ENCODE assay signal across 14 cellular contexts in the genomic region with DNA sequence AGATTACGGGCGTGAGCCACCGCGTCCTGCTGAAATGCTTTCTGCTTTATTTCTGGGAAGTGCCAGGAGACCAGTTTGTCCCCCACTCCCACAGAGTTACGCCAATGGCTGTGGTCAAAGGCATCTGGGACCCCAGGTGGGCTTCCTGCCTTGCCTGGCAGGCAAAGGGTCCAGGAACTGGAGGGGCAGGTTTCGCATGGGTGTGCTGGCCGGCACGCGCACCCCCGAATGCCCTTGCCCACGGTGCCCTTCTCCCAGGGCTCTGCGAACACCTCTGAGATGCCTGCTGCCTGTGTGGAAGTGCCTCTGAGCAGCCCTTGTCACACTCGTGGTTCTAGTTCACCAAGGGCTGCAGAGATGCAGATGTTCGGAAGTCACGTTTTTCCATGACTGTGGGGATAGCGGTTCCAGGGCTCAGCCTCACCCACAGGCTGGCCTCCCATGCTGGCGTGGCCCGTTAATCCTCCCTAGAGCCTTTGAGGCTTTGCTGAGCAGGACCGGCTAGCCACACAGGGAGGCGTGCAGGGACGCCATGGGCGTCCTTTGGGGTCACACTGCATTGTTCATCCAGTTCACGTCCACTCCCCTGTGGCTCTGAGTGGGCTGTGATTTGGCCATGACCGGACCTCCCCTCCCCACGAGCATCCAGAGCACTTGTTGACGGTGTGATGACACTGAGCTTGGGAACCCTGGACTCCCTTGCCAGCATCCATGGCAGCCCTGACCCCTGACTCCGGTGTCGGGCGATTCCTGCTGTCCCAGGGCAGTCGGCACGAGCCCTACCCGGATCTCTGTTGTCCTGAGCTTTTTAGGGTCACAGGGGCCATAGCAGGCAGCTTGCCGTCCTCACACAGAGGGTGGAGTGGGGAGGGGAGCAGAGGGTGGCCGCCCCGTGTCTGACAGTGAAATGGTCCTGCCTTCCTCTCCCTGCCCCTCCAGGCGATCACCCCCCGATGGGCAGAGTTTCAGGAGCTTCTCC. TPM values are rescaled to one million over a fixed set of nuclear protein-coding genes. Genes with fewer than 3 reads are reported as not detected.
DNase-seq lines count a peak whose midpoint lies in the region; ATAC-seq and TF ChIP-seq lines count a peak whose summit lies in the region.
"Had no signal": no experiment of that assay in that cellular context is flagged by ENCODE, and none has a peak within 500 bp of the region (broad histone marks: within the 10 kb centered on the region; RNA-seq: fewer than 3 reads in every experiment).

No MANE protein-coding gene starts in this region.

- peak; percentile 15 for DNase-seq in SK-N-SH
- no peak for DNase-seq in RWPE1 (ENCODE audit: low spot score)
- peak; percentile 44 for DNase-seq in islet precursor cell
- DNase-seq in spleen = peak; percentile 70
- no peak for DNase-seq in NCI-H524 (lab: John Stamatoyannopoulos, UW)
- DNase-seq in ecto neural progenitor cell (ENCODE audit: low spot score) = no peak
- DNase-seq: activated CD4-positive, CD25-positive, alpha-beta regulatory T cell; BE2C; Kasumi-1; NCI-H1105 treated with DMSO at 0.1 percent for 48 hours; NCI-H526 treated with DMSO at 0.1 percent for 48 hours had no signal

- H3K4me2 ChIP-seq in SK-N-SH = no peak overlapping the region

- CTCF ChIA-PET in SK-N-SH (lab: Yijun Ruan, JAX) = interaction anchor here (0.6 kb wide), 1 partner anchor 13 kb away, joined by 3 read pairs; no protein-coding TSS in a partner anchor
- CTCF ChIA-PET in RWPE1 (lab: Yijun Ruan, JAX) = interaction anchor here (0.5 to 0.7 kb wide), 3 partner anchors 13 to 62 kb away, joined by 4 to 5 read pairs (median 4); a partner anchor contains a TSS

- TF ChIP-seq RAD21 in SK-N-SH (IDR thresholded peaks at IDR 0.05; ENCODE audit: low read length) = no peak

- no peak for TF ChIP-seq CTCF in SK-N-SH (IDR thresholded peaks at IDR 0.05)
- no peak for TF ChIP-seq CTCF in RWPE1 (conservative IDR thresholded peaks at IDR 0.05; ENCODE audit: low read depth)
- TF ChIP-seq CTCF in spleen (IDR thresholded peaks at IDR 0.05 in 8 of 11, conservative IDR thresholded peaks at IDR 0.05 in 3 of 11) = no peak

- no peak for TF ChIP-seq POLR2A in spleen (IDR thresholded peaks at IDR 0.05)

- no peak overlapping the region for H3K4me3 ChIP-seq in SK-N-SH (ENCODE audit: low read depth in 2 of 2, low read length in 1 of 2)
- H3K4me3 ChIP-seq in spleen = no peak overlapping the region

- H3K79me2 ChIP-seq in SK-N-SH (ENCODE audit: insufficient read depth) = no peaks in the 10 kb centered on the region

- H3K36me3 ChIP-seq in SK-N-SH (replicated peaks in 1 of 2; ENCODE audit: control insufficient read depth in 1 of 2, insufficient read depth in 2 of 2, low read length in 1 of 2) (peaks cover 0 to 29% of the 10 kb centered on the region in 2 experiments), spleen (peaks cover 0 to 100% (median 87%) of the 10 kb centered on the region in 6 donors)

- H3K4me1 ChIP-seq in SK-N-SH (ENCODE audit: control insufficient read depth in 1 of 2, insufficient read depth in 2 of 2, low read depth in 1 of 2, low read length in 1 of 2) (no peaks in the 10 kb centered on the region), spleen (peaks cover 27 to 92% (median 62%) of the 10 kb centered on the region in 6 donors)
- H3K4me1 ChIP-seq: BE2C had no signal

- no peak overlapping the region for H2AFZ ChIP-seq in SK-N-SH (ENCODE audit: low read depth)

- H4K20me1 ChIP-seq in SK-N-SH (ENCODE audit: insufficient read depth) = no peaks in the 10 kb centered on the region

- POLR2A ChIA-PET in SK-N-SH (lab: Yijun Ruan, JAX) (no interaction called here), RWPE1 (lab: Yijun Ruan, JAX; ENCODE audit: low non-redundant PET) (no interaction called here)

- H3K9me3 ChIP-seq in SK-N-SH (no peaks in the 10 kb centered on the region), spleen (no peaks in the 10 kb centered on the region)
- H3K9me3 ChIP-seq: BE2C had no signal

- no peak overlapping the region for H3K27ac ChIP-seq in SK-N-SH (ENCODE audit: low read depth in 2 of 2, low read length in 1 of 2)
- H3K27ac ChIP-seq in RWPE1 = peak overlapping the region; percentile 6; the same call in 1 of the 2 replicates
- H3K27ac ChIP-seq in spleen = peak overlapping the region in 6 of 8 donors; percentile 7 to 93 (median 85)
- H3K27ac ChIP-seq: 22Rv1 had no signal

- no peaks in the 10 kb centered on the region for H3K27me3 ChIP-seq in SK-N-SH (ENCODE audit: insufficient read depth)
- no peaks in the 10 kb centered on the region for H3K27me3 ChIP-seq in spleen (replicated peaks in 1 of 7)
- H3K27me3 ChIP-seq: BE2C had no signal

- no peaks in the 10 kb centered on the region for H3K9me2 ChIP-seq in SK-N-SH

- no peak for TF ChIP-seq EP300 in SK-N-SH (IDR thresholded peaks at IDR 0.05; ENCODE audit: borderline replicate concordance in 1 of 2, low read depth in 1 of 2, low read length in 1 of 2)

- no peaks in the 10 kb centered on the region for H3F3A ChIP-seq in SK-N-SH (replicated peaks; ENCODE audit: insufficient read depth)

- ATAC-seq in SK-N-SH treated with all-trans-retinoic acid at 6 μM for 48 hours = no peak
- no peak for ATAC-seq in HG02571 (IDR thresholded peaks at IDR 0.05; ENCODE audit: unreplicated experiment)

- 91% methylated on average over 16 of the region's 37 CpGs for WGBS in SK-N-SH (ENCODE audit: low lambda C conversion rate)
- 78 to 88% (median 82%) methylated on average over 19 to 37 of the region's 37 CpGs for WGBS in spleen, 5 donors

- intact Hi-C loops in spleen (cut with DNase I; ENCODE audit: low total_unique reads) = no loop called here

- H3K9ac ChIP-seq in SK-N-SH = no peak overlapping the region

TF ChIP-seq in SK-N-SH, 30 proteins besides CTCF, POLR2A, EP300 and RAD21 (continues in another document):
- TF ChIP-seq TAF1 (IDR thresholded peaks at IDR 0.05; ENCODE audit: borderline replicate concordance, low read depth, low read length) (no peak), RFX5 (IDR thresholded peaks at IDR 0.05; ENCODE audit: low read length) (no peak)
- TF ChIP-seq, protein P1, sequence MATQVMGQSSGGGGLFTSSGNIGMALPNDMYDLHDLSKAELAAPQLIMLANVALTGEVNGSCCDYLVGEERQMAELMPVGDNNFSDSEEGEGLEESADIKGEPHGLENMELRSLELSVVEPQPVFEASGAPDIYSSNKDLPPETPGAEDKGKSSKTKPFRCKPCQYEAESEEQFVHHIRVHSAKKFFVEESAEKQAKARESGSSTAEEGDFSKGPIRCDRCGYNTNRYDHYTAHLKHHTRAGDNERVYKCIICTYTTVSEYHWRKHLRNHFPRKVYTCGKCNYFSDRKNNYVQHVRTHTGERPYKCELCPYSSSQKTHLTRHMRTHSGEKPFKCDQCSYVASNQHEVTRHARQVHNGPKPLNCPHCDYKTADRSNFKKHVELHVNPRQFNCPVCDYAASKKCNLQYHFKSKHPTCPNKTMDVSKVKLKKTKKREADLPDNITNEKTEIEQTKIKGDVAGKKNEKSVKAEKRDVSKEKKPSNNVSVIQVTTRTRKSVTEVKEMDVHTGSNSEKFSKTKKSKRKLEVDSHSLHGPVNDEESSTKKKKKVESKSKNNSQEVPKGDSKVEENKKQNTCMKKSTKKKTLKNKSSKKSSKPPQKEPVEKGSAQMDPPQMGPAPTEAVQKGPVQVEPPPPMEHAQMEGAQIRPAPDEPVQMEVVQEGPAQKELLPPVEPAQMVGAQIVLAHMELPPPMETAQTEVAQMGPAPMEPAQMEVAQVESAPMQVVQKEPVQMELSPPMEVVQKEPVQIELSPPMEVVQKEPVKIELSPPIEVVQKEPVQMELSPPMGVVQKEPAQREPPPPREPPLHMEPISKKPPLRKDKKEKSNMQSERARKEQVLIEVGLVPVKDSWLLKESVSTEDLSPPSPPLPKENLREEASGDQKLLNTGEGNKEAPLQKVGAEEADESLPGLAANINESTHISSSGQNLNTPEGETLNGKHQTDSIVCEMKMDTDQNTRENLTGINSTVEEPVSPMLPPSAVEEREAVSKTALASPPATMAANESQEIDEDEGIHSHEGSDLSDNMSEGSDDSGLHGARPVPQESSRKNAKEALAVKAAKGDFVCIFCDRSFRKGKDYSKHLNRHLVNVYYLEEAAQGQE (IDR thresholded peaks at IDR 0.05; ENCODE audit: low read depth, low read length) = no peak

TF ChIP-seq in SK-N-SH treated with all-trans-retinoic acid at 6 μM for 48 hours, 23 proteins besides CTCF, POLR2A, EP300 and RAD21 (continues in another document):
- TF ChIP-seq ZNF70 (CRISPR knock-in tag; IDR thresholded peaks at IDR 0.05) = no peak
- TF ChIP-seq, protein P2, sequence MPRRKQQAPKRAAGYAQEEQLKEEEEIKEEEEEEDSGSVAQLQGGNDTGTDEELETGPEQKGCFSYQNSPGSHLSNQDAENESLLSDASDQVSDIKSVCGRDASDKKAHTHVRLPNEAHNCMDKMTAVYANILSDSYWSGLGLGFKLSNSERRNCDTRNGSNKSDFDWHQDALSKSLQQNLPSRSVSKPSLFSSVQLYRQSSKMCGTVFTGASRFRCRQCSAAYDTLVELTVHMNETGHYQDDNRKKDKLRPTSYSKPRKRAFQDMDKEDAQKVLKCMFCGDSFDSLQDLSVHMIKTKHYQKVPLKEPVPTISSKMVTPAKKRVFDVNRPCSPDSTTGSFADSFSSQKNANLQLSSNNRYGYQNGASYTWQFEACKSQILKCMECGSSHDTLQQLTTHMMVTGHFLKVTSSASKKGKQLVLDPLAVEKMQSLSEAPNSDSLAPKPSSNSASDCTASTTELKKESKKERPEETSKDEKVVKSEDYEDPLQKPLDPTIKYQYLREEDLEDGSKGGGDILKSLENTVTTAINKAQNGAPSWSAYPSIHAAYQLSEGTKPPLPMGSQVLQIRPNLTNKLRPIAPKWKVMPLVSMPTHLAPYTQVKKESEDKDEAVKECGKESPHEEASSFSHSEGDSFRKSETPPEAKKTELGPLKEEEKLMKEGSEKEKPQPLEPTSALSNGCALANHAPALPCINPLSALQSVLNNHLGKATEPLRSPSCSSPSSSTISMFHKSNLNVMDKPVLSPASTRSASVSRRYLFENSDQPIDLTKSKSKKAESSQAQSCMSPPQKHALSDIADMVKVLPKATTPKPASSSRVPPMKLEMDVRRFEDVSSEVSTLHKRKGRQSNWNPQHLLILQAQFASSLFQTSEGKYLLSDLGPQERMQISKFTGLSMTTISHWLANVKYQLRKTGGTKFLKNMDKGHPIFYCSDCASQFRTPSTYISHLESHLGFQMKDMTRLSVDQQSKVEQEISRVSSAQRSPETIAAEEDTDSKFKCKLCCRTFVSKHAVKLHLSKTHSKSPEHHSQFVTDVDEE (CRISPR knock-in tag; IDR thresholded peaks at IDR 0.05) = no peak
- TF ChIP-seq ZNF8 (CRISPR knock-in tag; IDR thresholded peaks at IDR 0.05) = no peak
- no peak for TF ChIP-seq RARB (CRISPR knock-in tag; IDR thresholded peaks at IDR 0.05)

RNA-seq across cellular contexts. Expression of a gene that starts 12.7 kb away (rescaled TPM):
- polyA plus RNA-seq in SK-N-SH (2012; rRNA removed) = 97.0 and 155 TPM in 2 replicates
- 100 and 114 TPM in 2 replicates for polyA plus RNA-seq in SK-N-SH (2012; cell fraction: cytosol; rRNA removed)
- 317 and 506 TPM in 2 replicates for polyA plus RNA-seq in SK-N-SH (2012; cell fraction: nucleus; rRNA removed)
- 100 to 1,000 TPM; 260 to 348 (median 295) TPM for total RNA-seq in spleen
- 100 to 1,000 TPM; 175 to 224 (median 194) TPM for polyA plus RNA-seq in spleen

RNA-seq across cellular contexts. Expression of a gene that starts 38.0 kb away (rescaled TPM):
- polyA plus RNA-seq in SK-N-SH (2012; rRNA removed) = 25.2 and 26.8 TPM in 2 replicates
- polyA plus RNA-seq in SK-N-SH (2012; cell fraction: cytosol; rRNA removed) = 5.6 and 8.5 TPM in 2 replicates
- 132 and 143 TPM in 2 replicates for polyA plus RNA-seq in SK-N-SH (2012; cell fraction: nucleus; rRNA removed)
- total RNA-seq in spleen = 100 to 1,000 TPM; 150 to 295 (median 265) TPM
- 100 to 1,000 TPM in 1 of 3 donors, 10 to 100 TPM in 2; 42.0 to 138 (median 43.5) TPM for polyA plus RNA-seq in spleen

Comparison
In these comparisons a context has a peak if more than half of its experiments do, and no peak if none do; other contexts are left out.
1. DNase-seq: peak in SK-N-SH (single experiment), islet precursor cell (single experiment) and spleen (single experiment); none in RWPE1 (single experiment), NCI-H524 (0 of 2) and ecto neural progenitor cell (single experiment).
2. H3K27ac ChIP-seq: peak in RWPE1 (single experiment) and spleen (6 of 8); none in SK-N-SH (0 of 2).